ENCODE assay signal across 1 cellular context in the genomic region with DNA sequence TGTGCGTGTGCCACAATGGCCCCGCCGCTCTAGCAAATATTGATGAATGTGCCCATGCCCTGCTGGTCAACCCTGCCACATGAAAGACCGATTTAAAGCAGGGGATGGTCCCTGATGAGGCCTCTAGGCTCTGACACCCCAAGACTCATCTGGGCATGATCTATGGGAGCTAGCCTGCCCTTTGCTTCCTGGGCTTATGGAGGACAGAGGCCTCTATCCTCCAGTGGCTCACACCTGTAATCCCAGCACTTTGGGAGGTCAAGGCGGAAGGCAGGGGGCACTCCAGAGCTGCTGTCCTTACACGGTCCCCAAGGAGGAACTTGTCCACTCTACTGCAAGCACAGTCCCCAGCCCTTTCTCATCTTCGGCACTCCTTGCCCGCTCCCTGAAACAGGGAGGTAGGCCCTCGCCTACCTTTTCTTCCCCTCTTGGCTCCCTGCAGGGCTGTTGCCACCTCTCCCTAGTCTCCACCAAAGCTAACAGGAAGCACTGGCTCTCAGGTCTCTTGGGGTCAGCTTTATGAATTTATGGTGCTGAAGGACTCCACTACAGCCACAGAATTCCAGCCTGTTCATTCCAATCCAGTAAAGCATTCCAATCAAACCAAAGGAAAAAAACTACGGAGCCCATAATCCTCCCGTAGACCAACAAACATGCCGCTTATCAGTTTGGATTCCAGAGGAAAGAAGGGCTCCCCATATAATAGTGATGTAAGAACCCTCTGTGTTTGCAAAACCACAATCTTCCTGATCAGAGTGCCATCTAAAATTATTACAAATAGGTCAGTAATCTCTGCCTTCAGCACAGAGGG.
TF ChIP-seq lines count a peak whose summit lies in the region.

No MANE protein-coding gene starts in this region.

TF ChIP-seq in HepG2, 621 proteins besides CTCF, POLR2A, EP300 and RAD21 (continued from another document and continues in another):
- TF ChIP-seq, protein P1, sequence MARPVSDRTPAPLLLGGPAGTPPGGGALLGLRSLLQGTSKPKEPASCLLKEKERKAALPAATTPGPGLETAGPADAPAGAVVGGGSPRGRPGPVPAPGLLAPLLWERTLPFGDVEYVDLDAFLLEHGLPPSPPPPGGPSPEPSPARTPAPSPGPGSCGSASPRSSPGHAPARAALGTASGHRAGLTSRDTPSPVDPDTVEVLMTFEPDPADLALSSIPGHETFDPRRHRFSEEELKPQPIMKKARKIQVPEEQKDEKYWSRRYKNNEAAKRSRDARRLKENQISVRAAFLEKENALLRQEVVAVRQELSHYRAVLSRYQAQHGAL (CRISPR knock-in tag; IDR thresholded peaks at IDR 0.05; ENCODE audit: not compliant biosample characterization), result no peak
- no peak; the same call in 1 of the 2 replicates for TF ChIP-seq ZNF33A (CRISPR knock-in tag; IDR thresholded peaks at IDR 0.05; ENCODE audit: borderline replicate concordance)
- TF ChIP-seq, protein P2, sequence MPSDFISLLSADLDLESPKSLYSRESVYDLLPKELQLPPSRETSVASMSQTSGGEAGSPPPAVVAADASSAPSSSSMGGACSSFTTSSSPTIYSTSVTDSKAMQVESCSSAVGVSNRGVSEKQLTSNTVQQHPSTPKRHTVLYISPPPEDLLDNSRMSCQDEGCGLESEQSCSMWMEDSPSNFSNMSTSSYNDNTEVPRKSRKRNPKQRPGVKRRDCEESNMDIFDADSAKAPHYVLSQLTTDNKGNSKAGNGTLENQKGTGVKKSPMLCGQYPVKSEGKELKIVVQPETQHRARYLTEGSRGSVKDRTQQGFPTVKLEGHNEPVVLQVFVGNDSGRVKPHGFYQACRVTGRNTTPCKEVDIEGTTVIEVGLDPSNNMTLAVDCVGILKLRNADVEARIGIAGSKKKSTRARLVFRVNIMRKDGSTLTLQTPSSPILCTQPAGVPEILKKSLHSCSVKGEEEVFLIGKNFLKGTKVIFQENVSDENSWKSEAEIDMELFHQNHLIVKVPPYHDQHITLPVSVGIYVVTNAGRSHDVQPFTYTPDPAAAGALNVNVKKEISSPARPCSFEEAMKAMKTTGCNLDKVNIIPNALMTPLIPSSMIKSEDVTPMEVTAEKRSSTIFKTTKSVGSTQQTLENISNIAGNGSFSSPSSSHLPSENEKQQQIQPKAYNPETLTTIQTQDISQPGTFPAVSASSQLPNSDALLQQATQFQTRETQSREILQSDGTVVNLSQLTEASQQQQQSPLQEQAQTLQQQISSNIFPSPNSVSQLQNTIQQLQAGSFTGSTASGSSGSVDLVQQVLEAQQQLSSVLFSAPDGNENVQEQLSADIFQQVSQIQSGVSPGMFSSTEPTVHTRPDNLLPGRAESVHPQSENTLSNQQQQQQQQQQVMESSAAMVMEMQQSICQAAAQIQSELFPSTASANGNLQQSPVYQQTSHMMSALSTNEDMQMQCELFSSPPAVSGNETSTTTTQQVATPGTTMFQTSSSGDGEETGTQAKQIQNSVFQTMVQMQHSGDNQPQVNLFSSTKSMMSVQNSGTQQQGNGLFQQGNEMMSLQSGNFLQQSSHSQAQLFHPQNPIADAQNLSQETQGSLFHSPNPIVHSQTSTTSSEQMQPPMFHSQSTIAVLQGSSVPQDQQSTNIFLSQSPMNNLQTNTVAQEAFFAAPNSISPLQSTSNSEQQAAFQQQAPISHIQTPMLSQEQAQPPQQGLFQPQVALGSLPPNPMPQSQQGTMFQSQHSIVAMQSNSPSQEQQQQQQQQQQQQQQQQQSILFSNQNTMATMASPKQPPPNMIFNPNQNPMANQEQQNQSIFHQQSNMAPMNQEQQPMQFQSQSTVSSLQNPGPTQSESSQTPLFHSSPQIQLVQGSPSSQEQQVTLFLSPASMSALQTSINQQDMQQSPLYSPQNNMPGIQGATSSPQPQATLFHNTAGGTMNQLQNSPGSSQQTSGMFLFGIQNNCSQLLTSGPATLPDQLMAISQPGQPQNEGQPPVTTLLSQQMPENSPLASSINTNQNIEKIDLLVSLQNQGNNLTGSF (CRISPR knock-in tag; IDR thresholded peaks at IDR 0.05), result 0 out of 2 replicates have a peak, but pooled peaks have one; percentile 55
- TF ChIP-seq ZFP36L1 (CRISPR knock-in tag; IDR thresholded peaks at IDR 0.05), result no peak
- TF ChIP-seq, protein P3, sequence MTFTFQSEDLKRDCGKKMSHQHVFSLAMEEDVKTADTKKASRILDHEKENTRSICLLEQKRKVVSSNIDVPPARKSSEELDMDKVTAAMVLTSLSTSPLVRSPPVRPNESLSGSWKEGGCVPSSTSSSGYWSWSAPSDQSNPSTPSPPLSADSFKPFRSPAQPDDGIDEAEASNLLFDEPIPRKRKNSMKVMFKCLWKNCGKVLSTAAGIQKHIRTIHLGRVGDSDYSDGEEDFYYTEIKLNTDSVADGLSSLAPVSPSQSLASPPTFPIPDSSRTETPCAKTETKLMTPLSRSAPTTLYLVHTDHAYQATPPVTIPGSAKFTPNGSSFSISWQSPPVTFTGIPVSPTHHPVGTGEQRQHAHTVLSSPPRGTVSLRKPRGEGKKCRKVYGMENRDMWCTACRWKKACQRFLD (CRISPR knock-in tag; IDR thresholded peaks at IDR 0.05; ENCODE audit: borderline replicate concordance), result no peak
- TF ChIP-seq, protein P4, sequence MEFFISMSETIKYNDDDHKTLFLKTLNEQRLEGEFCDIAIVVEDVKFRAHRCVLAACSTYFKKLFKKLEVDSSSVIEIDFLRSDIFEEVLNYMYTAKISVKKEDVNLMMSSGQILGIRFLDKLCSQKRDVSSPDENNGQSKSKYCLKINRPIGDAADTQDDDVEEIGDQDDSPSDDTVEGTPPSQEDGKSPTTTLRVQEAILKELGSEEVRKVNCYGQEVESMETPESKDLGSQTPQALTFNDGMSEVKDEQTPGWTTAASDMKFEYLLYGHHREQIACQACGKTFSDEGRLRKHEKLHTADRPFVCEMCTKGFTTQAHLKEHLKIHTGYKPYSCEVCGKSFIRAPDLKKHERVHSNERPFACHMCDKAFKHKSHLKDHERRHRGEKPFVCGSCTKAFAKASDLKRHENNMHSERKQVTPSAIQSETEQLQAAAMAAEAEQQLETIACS (CRISPR knock-in tag; IDR thresholded peaks at IDR 0.05), result peak; percentile 15; the same call in 1 of the 2 replicates
- peak; percentile 56; the same call in 1 of the 2 replicates for TF ChIP-seq CBX5 (CRISPR knock-in tag; IDR thresholded peaks at IDR 0.05; ENCODE audit: borderline replicate concordance)
- no peak for TF ChIP-seq ZNF563 (CRISPR knock-in tag; IDR thresholded peaks at IDR 0.05)
- TF ChIP-seq GLI4 (CRISPR knock-in tag; IDR thresholded peaks at IDR 0.05; ENCODE audit: borderline replicate concordance), result no peak; the same call in 1 of the 2 replicates
- TF ChIP-seq HMG20B (CRISPR knock-in tag; conservative IDR thresholded peaks at IDR 0.05), result 0 out of 2 replicates have a peak, but pooled peaks have one; percentile 58
- peak; percentile 27; the same call in 1 of the 2 replicates for TF ChIP-seq SRF (IDR thresholded peaks at IDR 0.05; ENCODE audit: low read depth, low read length)
- no peak for TF ChIP-seq SUZ12 (IDR thresholded peaks at IDR 0.05; ENCODE audit: low read depth, low read length)
- no peak for TF ChIP-seq ZBTB42 (CRISPR knock-in tag; IDR thresholded peaks at IDR 0.05)
- no peak for TF ChIP-seq ZNF607 (CRISPR knock-in tag; IDR thresholded peaks at IDR 0.05; ENCODE audit: borderline replicate concordance)
- peak; percentile 72 for TF ChIP-seq NCOA2 (CRISPR knock-in tag; IDR thresholded peaks at IDR 0.05)
- TF ChIP-seq MAF1 (CRISPR knock-in tag; IDR thresholded peaks at IDR 0.05; ENCODE audit: borderline replicate concordance), result peak; percentile 64; the same call in 1 of the 2 replicates
- TF ChIP-seq, protein P5, sequence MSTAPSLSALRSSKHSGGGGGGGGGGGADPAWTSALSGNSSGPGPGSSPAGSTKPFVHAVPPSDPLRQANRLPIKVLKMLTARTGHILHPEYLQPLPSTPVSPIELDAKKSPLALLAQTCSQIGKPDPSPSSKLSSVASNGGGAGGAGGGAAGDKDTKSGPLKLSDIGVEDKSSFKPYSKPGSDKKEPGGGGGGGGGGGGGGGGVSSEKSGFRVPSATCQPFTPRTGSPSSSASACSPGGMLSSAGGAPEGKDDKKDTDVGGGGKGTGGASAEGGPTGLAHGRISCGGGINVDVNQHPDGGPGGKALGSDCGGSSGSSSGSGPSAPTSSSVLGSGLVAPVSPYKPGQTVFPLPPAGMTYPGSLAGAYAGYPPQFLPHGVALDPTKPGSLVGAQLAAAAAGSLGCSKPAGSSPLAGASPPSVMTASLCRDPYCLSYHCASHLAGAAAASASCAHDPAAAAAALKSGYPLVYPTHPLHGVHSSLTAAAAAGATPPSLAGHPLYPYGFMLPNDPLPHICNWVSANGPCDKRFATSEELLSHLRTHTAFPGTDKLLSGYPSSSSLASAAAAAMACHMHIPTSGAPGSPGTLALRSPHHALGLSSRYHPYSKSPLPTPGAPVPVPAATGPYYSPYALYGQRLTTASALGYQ (CRISPR knock-in tag; IDR thresholded peaks at IDR 0.05), result no peak; the same call in 1 of the 2 replicates
- no peak for TF ChIP-seq ZNF557 (CRISPR knock-in tag; IDR thresholded peaks at IDR 0.05)
- TF ChIP-seq, protein P6, sequence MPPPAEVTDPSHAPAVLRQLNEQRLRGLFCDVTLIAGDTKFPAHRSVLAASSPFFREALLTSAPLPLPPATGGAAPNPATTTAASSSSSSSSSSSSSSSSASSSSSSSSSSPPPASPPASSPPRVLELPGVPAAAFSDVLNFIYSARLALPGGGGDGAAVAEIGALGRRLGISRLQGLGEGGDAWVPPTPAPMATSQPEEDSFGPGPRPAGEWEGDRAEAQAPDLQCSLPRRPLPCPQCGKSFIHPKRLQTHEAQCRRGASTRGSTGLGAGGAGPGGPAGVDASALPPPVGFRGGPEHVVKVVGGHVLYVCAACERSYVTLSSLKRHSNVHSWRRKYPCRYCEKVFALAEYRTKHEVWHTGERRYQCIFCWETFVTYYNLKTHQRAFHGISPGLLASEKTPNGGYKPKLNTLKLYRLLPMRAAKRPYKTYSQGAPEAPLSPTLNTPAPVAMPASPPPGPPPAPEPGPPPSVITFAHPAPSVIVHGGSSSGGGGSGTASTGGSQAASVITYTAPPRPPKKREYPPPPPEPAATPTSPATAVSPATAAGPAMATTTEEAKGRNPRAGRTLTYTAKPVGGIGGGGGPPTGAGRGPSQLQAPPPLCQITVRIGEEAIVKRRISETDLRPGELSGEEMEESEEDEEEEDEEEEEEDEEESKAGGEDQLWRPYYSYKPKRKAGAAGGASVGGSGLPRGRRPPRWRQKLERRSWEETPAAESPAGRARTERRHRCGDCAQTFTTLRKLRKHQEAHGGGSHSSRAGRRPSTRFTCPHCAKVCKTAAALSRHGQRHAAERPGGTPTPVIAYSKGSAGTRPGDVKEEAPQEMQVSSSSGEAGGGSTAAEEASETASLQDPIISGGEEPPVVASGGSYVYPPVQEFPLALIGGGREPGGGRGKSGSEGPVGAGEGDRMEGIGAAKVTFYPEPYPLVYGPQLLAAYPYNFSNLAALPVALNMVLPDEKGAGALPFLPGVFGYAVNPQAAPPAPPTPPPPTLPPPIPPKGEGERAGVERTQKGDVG (CRISPR knock-in tag; IDR thresholded peaks at IDR 0.05; ENCODE audit: borderline replicate concordance), result peak; percentile 65; the same call in 1 of the 2 replicates
- TF ChIP-seq ZNF773 (CRISPR knock-in tag; IDR thresholded peaks at IDR 0.05; ENCODE audit: borderline replicate concordance), result no peak
- no peak for TF ChIP-seq ISX (CRISPR knock-in tag; conservative IDR thresholded peaks at IDR 0.05)
- TF ChIP-seq CHD2 (IDR thresholded peaks at IDR 0.05; ENCODE audit: low read depth, low read length), result no peak
- TF ChIP-seq, protein P7, sequence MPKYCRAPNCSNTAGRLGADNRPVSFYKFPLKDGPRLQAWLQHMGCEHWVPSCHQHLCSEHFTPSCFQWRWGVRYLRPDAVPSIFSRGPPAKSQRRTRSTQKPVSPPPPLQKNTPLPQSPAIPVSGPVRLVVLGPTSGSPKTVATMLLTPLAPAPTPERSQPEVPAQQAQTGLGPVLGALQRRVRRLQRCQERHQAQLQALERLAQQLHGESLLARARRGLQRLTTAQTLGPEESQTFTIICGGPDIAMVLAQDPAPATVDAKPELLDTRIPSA (CRISPR knock-in tag; IDR thresholded peaks at IDR 0.05; ENCODE audit: borderline replicate concordance), result no peak
- no peak for TF ChIP-seq SETDB1 (CRISPR knock-in tag; IDR thresholded peaks at IDR 0.05; ENCODE audit: borderline replicate concordance)
- peak; percentile 88 for TF ChIP-seq ZBTB38 (CRISPR knock-in tag; IDR thresholded peaks at IDR 0.05)
- peak; percentile 43; the same call in 1 of the 2 replicates for TF ChIP-seq ZNF501 (CRISPR knock-in tag; IDR thresholded peaks at IDR 0.05)
- TF ChIP-seq NR2F6 (IDR thresholded peaks at IDR 0.05), result peak; percentile 53
- 0 out of 2 replicates have a peak, but pooled peaks have one; percentile 57 for TF ChIP-seq NR2F6 (CRISPR knock-in tag; IDR thresholded peaks at IDR 0.05)
- no peak for TF ChIP-seq TBP (CRISPR knock-in tag; IDR thresholded peaks at IDR 0.05)
- no peak for TF ChIP-seq ZNF256 (CRISPR knock-in tag; conservative IDR thresholded peaks at IDR 0.05)
- TF ChIP-seq, protein P8, sequence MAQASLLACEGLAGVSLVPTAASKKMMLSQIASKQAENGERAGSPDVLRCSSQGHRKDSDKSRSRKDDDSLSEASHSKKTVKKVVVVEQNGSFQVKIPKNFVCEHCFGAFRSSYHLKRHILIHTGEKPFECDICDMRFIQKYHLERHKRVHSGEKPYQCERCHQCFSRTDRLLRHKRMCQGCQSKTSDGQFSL (CRISPR knock-in tag; IDR thresholded peaks at IDR 0.05), result no peak
- peak; percentile 72 for TF ChIP-seq ZNF143 (CRISPR knock-in tag; IDR thresholded peaks at IDR 0.05)
- TF ChIP-seq ZNF367 (CRISPR knock-in tag; IDR thresholded peaks at IDR 0.05; ENCODE audit: borderline replicate concordance), result no peak
- TF ChIP-seq DNMT1 (CRISPR knock-in tag; IDR thresholded peaks at IDR 0.05), result no peak
- 0 out of 2 replicates have a peak, but pooled peaks have one; percentile 37 for TF ChIP-seq ZNF12 (CRISPR knock-in tag; IDR thresholded peaks at IDR 0.05)
- TF ChIP-seq ZNF138 (CRISPR knock-in tag; IDR thresholded peaks at IDR 0.05; ENCODE audit: low read depth), result peak; percentile 80; the same call in 1 of the 2 replicates
- TF ChIP-seq NRL (CRISPR knock-in tag; IDR thresholded peaks at IDR 0.05; ENCODE audit: borderline replicate concordance), result peak; percentile 98
- no peak for TF ChIP-seq ZNF552 (CRISPR knock-in tag; IDR thresholded peaks at IDR 0.05; ENCODE audit: borderline replicate concordance)
- TF ChIP-seq TGIF2 (CRISPR knock-in tag; IDR thresholded peaks at IDR 0.05), result peak; percentile 82
